Comparison of ENCODE assay signal across 21 cellular contexts in the genomic region with DNA sequence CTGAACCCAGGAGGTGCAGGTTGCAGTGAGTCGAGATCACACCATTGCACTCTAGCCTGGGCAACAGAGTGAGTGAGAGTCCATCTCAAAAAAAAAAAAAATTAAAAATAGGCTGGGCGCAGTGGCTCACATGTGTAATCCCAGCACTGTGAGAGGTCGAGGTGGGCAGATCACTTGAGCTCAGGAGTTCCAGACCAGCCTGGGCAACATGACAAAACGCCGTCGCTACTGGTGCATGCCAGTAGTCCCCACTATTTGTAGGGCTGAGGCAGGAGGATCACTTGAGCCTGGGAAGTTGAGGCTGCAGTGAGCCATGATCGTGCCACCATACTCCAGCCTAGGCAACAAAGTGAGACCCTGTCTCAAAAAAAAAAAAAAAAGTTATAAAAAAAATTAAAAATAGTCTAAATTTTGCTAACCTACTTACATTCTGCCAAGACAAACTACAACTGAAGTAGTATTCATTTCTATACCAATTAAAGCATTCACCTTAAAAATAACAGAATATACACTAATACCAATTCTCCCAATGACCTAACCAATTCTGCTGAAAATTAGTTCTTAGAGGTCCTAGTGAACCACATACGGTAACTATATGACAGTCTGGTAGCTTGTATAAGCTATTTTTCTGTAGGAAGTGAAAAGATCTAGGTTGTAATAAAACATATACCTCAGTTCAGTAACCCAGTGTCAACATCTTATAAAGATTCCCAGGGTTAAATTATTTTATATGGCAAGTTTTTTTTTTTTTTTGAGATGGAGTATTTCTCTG. TPM values are rescaled to one million over a fixed set of nuclear protein-coding genes. Genes with fewer than 3 reads are reported as not detected.
A peak's percentile ranks its signal among the peaks of the same experiment; 100 is the strongest.
DNase-seq lines count a peak whose midpoint lies in the region; ATAC-seq and TF ChIP-seq lines count a peak whose summit lies in the region.
"Had no signal": no experiment of that assay in that cellular context is flagged by ENCODE, and none has a peak within 500 bp of the region (broad histone marks: within the 10 kb centered on the region; RNA-seq: fewer than 3 reads in every experiment).

No MANE protein-coding gene starts in this region.

- no peak for ATAC-seq in activated T-cell treated with anti-CD3 and anti-CD28 coated beads, Interleukin-2, amount 50 U/mL, for 4 hours
- ATAC-seq in heart left ventricle (peak; percentile 53 to 82 (median 80)), HG02623 (IDR thresholded peaks at IDR 0.05; ENCODE audit: unreplicated experiment) (no peak)

- intact Hi-C loops in heart left ventricle (cut with DNase I), result loop anchor here in 1 of 10 donors (10.0 kb wide), 1 partner anchor 89 kb away; no protein-coding TSS in a partner anchor

- TF ChIP-seq POLR2A in heart left ventricle (IDR thresholded peaks at IDR 0.05), result no peak

- no peak overlapping the region for H3K23ac ChIP-seq in trophoblast cell (ENCODE audit: low read length)

- TF ChIP-seq CTCF in heart left ventricle (IDR thresholded peaks at IDR 0.05), result no peak
- TF ChIP-seq CTCF in neural progenitor cell (IDR thresholded peaks at IDR 0.05), result no peak

- no peak overlapping the region for H2AK5ac ChIP-seq in trophoblast cell (ENCODE audit: low read length)

- peaks cover 0 to 74% (median 68%) of the 10 kb centered on the region in 9 donors for H3K36me3 ChIP-seq in heart left ventricle
- peaks cover 40% of the 10 kb centered on the region in 2 experiments for H3K36me3 ChIP-seq in trophoblast cell (ENCODE audit: control insufficient read depth in 1 of 2, insufficient read depth in 2 of 2, low read length in 2 of 2)
- peaks cover 20% of the 10 kb centered on the region for H3K36me3 ChIP-seq in neural progenitor cell

- peaks cover 0 to 87% (median 70%) of the 10 kb centered on the region in 12 donors for H3K4me1 ChIP-seq in heart left ventricle
- peaks cover 3 to 6% of the 10 kb centered on the region in 2 experiments for H3K4me1 ChIP-seq in trophoblast cell (ENCODE audit: control insufficient read depth in 1 of 2, insufficient read depth in 2 of 2, low read length in 2 of 2)
- H3K4me1 ChIP-seq in neural progenitor cell, result no peaks in the 10 kb centered on the region

- H3K4me3 Mint-ChIP-seq in activated T-cell treated with anti-CD3 and anti-CD28 coated beads, Interleukin-2, amount 50 U/mL, for 4 hours, result peak overlapping the region; percentile 13
- peak overlapping the region in 3 of 4 donors; percentile 24 to 89 (median 74) for H3K4me3 Mint-ChIP-seq in IgD-negative memory B cell
- H3K4me3 Mint-ChIP-seq in neural progenitor cell, result no peak overlapping the region
- H3K4me3 Mint-ChIP-seq: dendritic cell treated with granulocyte-macrophage colony-stimulating factor and Interleukin-4, amounts not matched to agents 40 ng/mL and 50 ng/mL, for 4 days had no signal

- H3K4me2 ChIP-seq in trophoblast cell (ENCODE audit: low read length), result no peak overlapping the region
- H3K4me2 ChIP-seq in neural progenitor cell, result no peak overlapping the region

- WGBS in heart left ventricle, 4 donors, result 48 to 55% (median 53%) methylated on average over 8 of the region's 8 CpGs
- no CpG with 5 or more reads among the region's 8 CpGs for WGBS in trophoblast cell (ENCODE audit: extremely low coverage, insufficient coverage, insufficient read length)

- no peak overlapping the region for H3K9ac ChIP-seq in trophoblast cell (ENCODE audit: low read length)
- H3K9ac ChIP-seq in neural progenitor cell, result no peak overlapping the region

- H3K4ac ChIP-seq in trophoblast cell (ENCODE audit: low read depth, low read length), result peak overlapping the region; percentile 69

- no peak overlapping the region for H3K18ac ChIP-seq in trophoblast cell (ENCODE audit: low read length)

- no peaks in the 10 kb centered on the region for H3K9me3 ChIP-seq in heart left ventricle
- no peaks in the 10 kb centered on the region for H3K9me3 ChIP-seq in trophoblast cell (ENCODE audit: insufficient read depth, low read depth, low read length)
- H3K9me3 ChIP-seq in neural progenitor cell (ENCODE audit: low read depth), result no peaks in the 10 kb centered on the region
- H3K9me3 ChIP-seq: testis had no signal

- H3K27ac Mint-ChIP-seq in IgD-negative memory B cell (peak overlapping the region; percentile 8 to 71 (median 70)), neural progenitor cell (no peak overlapping the region)
- H3K27ac Mint-ChIP-seq: dendritic cell treated with granulocyte-macrophage colony-stimulating factor and Interleukin-4, amounts not matched to agents 40 ng/mL and 50 ng/mL, for 4 days had no signal

- no peak overlapping the region for H2BK120ac ChIP-seq in trophoblast cell (ENCODE audit: insufficient read depth, low read length, poor library complexity)

- peaks cover 3% of the 10 kb centered on the region for H3K79me1 ChIP-seq in trophoblast cell (ENCODE audit: low read length)

- DNase-seq in activated T-cell treated with anti-CD3 and anti-CD28 coated beads, Interleukin-2, amount 50 U/mL, for 4 hours, result no peak
- DNase-seq in activated T-cell treated with anti-CD3 and anti-CD28 coated beads, Interleukin-2, amount 50 U/mL, for 1 hour, result no peak
- DNase-seq in heart left ventricle (peak; percentile 31 to 83 (median 60)), trophoblast cell (no peak), NCI-H748 (lab: John Stamatoyannopoulos, UW; ENCODE audit: unreplicated experiment) (no peak), neural progenitor cell (ENCODE audit: low spot score) (no peak)
- DNase-seq: activated CD4-positive, alpha-beta T cell treated with anti-CD3 and anti-CD28 coated beads for 4 hours; activated gamma-delta T cell treated with Interleukin-2 at 50 U/mL for 16 hours; anterior cingulate cortex; KBM-7; kidney; MM.1S; NCI-H1436; occipital lobe; SIG-M5; small intestine; stimulated activated CD4-positive, alpha-beta T cell treated with anti-CD3 and anti-CD28 coated beads, Interleukin-1b, Interleukin-23, amount 100 ng/mL, for 48 hours; testis had no signal

- no peak overlapping the region for H2AFZ ChIP-seq in trophoblast cell (ENCODE audit: insufficient read depth, low read length, poor library complexity)
- H2AFZ ChIP-seq in neural progenitor cell (replicated peaks), result no peak overlapping the region

- H3K4me3 ChIP-seq in heart left ventricle, result no peak overlapping the region
- H3K4me3 ChIP-seq in trophoblast cell (ENCODE audit: low read depth, low read length), result no peak overlapping the region
- no peak overlapping the region for H3K4me3 ChIP-seq in neural progenitor cell
- H3K4me3 ChIP-seq: testis had no signal

- H3K79me2 ChIP-seq in trophoblast cell (ENCODE audit: control insufficient read depth, insufficient read depth, low read length, poor library complexity), result peaks cover 21% of the 10 kb centered on the region
- H3K79me2 ChIP-seq in neural progenitor cell (ENCODE audit: low read depth), result peaks cover 100% of the 10 kb centered on the region

- peak overlapping the region in 1 of 12 donors; percentile 5 for H3K27ac ChIP-seq in heart left ventricle
- H3K27ac ChIP-seq in trophoblast cell (ENCODE audit: low read depth, low read length), result no peak overlapping the region
- no peak overlapping the region for H3K27ac ChIP-seq in neural progenitor cell
- H3K27ac ChIP-seq: testis had no signal

- H4K20me1 ChIP-seq in neural progenitor cell (ENCODE audit: low read depth), result peaks cover 97% of the 10 kb centered on the region

- no peak overlapping the region for H4K91ac ChIP-seq in trophoblast cell (ENCODE audit: low read depth, low read length)

- H4K8ac ChIP-seq in trophoblast cell (ENCODE audit: low read depth, low read length), result no peak overlapping the region

- peaks cover 60% of the 10 kb centered on the region for H3K4me1 Mint-ChIP-seq in activated T-cell treated with anti-CD3 and anti-CD28 coated beads, Interleukin-2, amount 50 U/mL, for 4 hours (ENCODE audit: low read depth)
- H3K4me1 Mint-ChIP-seq in IgD-negative memory B cell (peaks cover 23 to 37% (median 32%) of the 10 kb centered on the region in 3 donors), neural progenitor cell (peaks cover 6% of the 10 kb centered on the region)

- H3K27me3 Mint-ChIP-seq in activated T-cell treated with anti-CD3 and anti-CD28 coated beads, Interleukin-2, amount 50 U/mL, for 4 hours (ENCODE audit: low read depth), result no peaks in the 10 kb centered on the region
- no peaks in the 10 kb centered on the region for H3K27me3 Mint-ChIP-seq in IgD-negative memory B cell
- peaks cover 4% of the 10 kb centered on the region for H3K27me3 Mint-ChIP-seq in neural progenitor cell (ENCODE audit: insufficient read depth, low read depth)
- H3K27me3 Mint-ChIP-seq: dendritic cell treated with granulocyte-macrophage colony-stimulating factor and Interleukin-4, amounts not matched to agents 40 ng/mL and 50 ng/mL, for 4 days had no signal

- no peak overlapping the region for H4K12ac ChIP-seq in trophoblast cell (ENCODE audit: low read depth, low read length)

- peaks cover 20% of the 10 kb centered on the region for H3K36me3 Mint-ChIP-seq in activated T-cell treated with anti-CD3 and anti-CD28 coated beads, Interleukin-2, amount 50 U/mL, for 4 hours (ENCODE audit: insufficient read depth)
- H3K36me3 Mint-ChIP-seq in IgD-negative memory B cell (peaks cover 3% of the 10 kb centered on the region), neural progenitor cell (peaks cover 16% of the 10 kb centered on the region)

- H3K14ac ChIP-seq in trophoblast cell (ENCODE audit: low read length), result no peak overlapping the region

- no peak overlapping the region for H2BK12ac ChIP-seq in trophoblast cell (ENCODE audit: low read length)

- no peaks in the 10 kb centered on the region for H3K27me3 ChIP-seq in heart left ventricle
- H3K27me3 ChIP-seq in trophoblast cell (ENCODE audit: insufficient read depth, low read length), result no peaks in the 10 kb centered on the region
- no peaks in the 10 kb centered on the region for H3K27me3 ChIP-seq in neural progenitor cell
- H3K27me3 ChIP-seq: testis had no signal

- no peaks in the 10 kb centered on the region for H3K9me3 Mint-ChIP-seq in activated T-cell treated with anti-CD3 and anti-CD28 coated beads, Interleukin-2, amount 50 U/mL, for 4 hours
- no peaks in the 10 kb centered on the region for H3K9me3 Mint-ChIP-seq in IgD-negative memory B cell
- H3K9me3 Mint-ChIP-seq in neural progenitor cell, result no peaks in the 10 kb centered on the region
- H3K9me3 Mint-ChIP-seq: dendritic cell treated with granulocyte-macrophage colony-stimulating factor and Interleukin-4, amounts not matched to agents 40 ng/mL and 50 ng/mL, for 4 days had no signal

- H2BK5ac ChIP-seq in trophoblast cell (ENCODE audit: low read depth, low read length, poor library complexity), result no peak overlapping the region

- peaks cover 20% of the 10 kb centered on the region for H3F3A ChIP-seq in neural progenitor cell (ENCODE audit: low read depth)

RNA-seq across cellular contexts. Expression of a gene that starts 7.1 kb away (rescaled TPM):
- total RNA-seq in activated T-cell treated with anti-CD3 and anti-CD28 coated beads, Interleukin-2, amount 50 U/mL, for 4 hours, result 100 to 1,000 TPM; 121 to 147 (median 132) TPM
- polyA plus RNA-seq in IgD-negative memory B cell (81.9 TPM), heart left ventricle (10 to 100 TPM; 29.4 to 30.7 TPM)
- total RNA-seq in heart left ventricle (100 to 1,000 TPM in 8 of 9 donors, 10 to 100 TPM in 1; 83.7 to 166 (median 114) TPM), neural progenitor cell (ENCODE audit: low replicate concordance) (191 and 332 TPM in 2 replicates)
- 102 and 104 TPM in 2 replicates for polyA plus RNA-seq in trophoblast cell (2013)

Comparison
In these comparisons a context has a peak if more than half of its experiments do, and no peak if none do; other contexts are left out.
1. ATAC-seq: peak in heart left ventricle (4 of 4); none in activated T-cell treated with anti-CD3 and anti-CD28 coated beads, Interleukin-2, amount 50 U/mL, for 4 hours (0 of 2) and HG02623 (single experiment).
2. DNase-seq: peak in heart left ventricle (5 of 5); none in activated T-cell treated with anti-CD3 and anti-CD28 coated beads, Interleukin-2, amount 50 U/mL, for 4 hours (single experiment), activated T-cell treated with anti-CD3 and anti-CD28 coated beads, Interleukin-2, amount 50 U/mL, for 1 hour (single experiment), trophoblast cell (0 of 2), NCI-H748 (single experiment) and neural progenitor cell (single experiment).